Comparison of ENCODE assay signal across 8 cellular contexts in genomic region chr15:84570164-84570692, GRCh38. TPM values are rescaled to one million over a fixed set of nuclear protein-coding genes. Genes with fewer than 3 reads are reported as not detected.
DNase-seq lines count a peak whose midpoint lies in the region; ATAC-seq and TF ChIP-seq lines count a peak whose summit lies in the region.

No MANE protein-coding gene starts in this region.

- H3K36me3 ChIP-seq in DOHH2 (ENCODE audit: control insufficient read depth, low read length) (no peaks in the 10 kb centered on the region), colonic mucosa (no peaks in the 10 kb centered on the region), liver (ENCODE audit: control insufficient read depth in 4 of 4, insufficient read depth in 3 of 4, low read depth in 1 of 4, low read length in 3 of 4) (no peaks in the 10 kb centered on the region)

- H3F3A ChIP-seq in DOHH2 (ENCODE audit: control insufficient read depth, insufficient read depth): peaks cover 9% of the 10 kb centered on the region; the same call in 1 of the 2 replicates

- no peaks in the 10 kb centered on the region for H3K9me3 ChIP-seq in DOHH2 (ENCODE audit: control insufficient read depth, insufficient read depth, low read length)
- no peaks in the 10 kb centered on the region for H3K9me3 ChIP-seq in colonic mucosa
- H3K9me3 ChIP-seq in liver (ENCODE audit: control insufficient read depth in 4 of 4, low read length in 3 of 4): no peaks in the 10 kb centered on the region

- H3K4me1 ChIP-seq in DOHH2 (ENCODE audit: control insufficient read depth, low read length) (peaks cover 12% of the 10 kb centered on the region), colonic mucosa (no peaks in the 10 kb centered on the region), liver (ENCODE audit: control insufficient read depth in 4 of 4, insufficient read depth in 4 of 4, low read length in 3 of 4) (peaks cover 0 to 5% (median 3%) of the 10 kb centered on the region in 4 donors)

- intact Hi-C loops in colonic mucosa (cut with DNase I): no loop called here

- H3K9me2 ChIP-seq in DOHH2 (replicated peaks; ENCODE audit: control insufficient read depth, low read length): no peaks in the 10 kb centered on the region

- peak overlapping the region; percentile 73 for H3K4me2 ChIP-seq in DOHH2 (ENCODE audit: low read length)

- H3K27me3 ChIP-seq in DOHH2 (ENCODE audit: control insufficient read depth, low read length): no peaks in the 10 kb centered on the region
- no peaks in the 10 kb centered on the region for H3K27me3 ChIP-seq in colonic mucosa
- H3K27me3 ChIP-seq in liver (ENCODE audit: control insufficient read depth in 4 of 4, insufficient read depth in 4 of 4, low read length in 3 of 4): no peaks in the 10 kb centered on the region

- ATAC-seq in HG03280 (IDR thresholded peaks at IDR 0.05; ENCODE audit: unreplicated experiment): no peak

- H3K9ac ChIP-seq in colonic mucosa (ENCODE audit: low read depth in 2 of 2, low read length in 2 of 2): peak overlapping the region; percentile 77 to 87
- H3K9ac ChIP-seq in liver (ENCODE audit: low read depth in 1 of 2, low read length in 2 of 2): peak overlapping the region; percentile 65 to 86

- H3K27ac ChIP-seq in DOHH2 (ENCODE audit: low read depth, low read length) (0 out of 2 replicates have a peak overlapping the region, but pooled peaks have one; percentile 1), colonic mucosa (peak overlapping the region; percentile 86), liver (ENCODE audit: low read depth in 1 of 2, low read length in 2 of 2) (peak overlapping the region; percentile 91 to 94)

- no peaks in the 10 kb centered on the region for H4K20me1 ChIP-seq in DOHH2 (ENCODE audit: control insufficient read depth, insufficient read depth, low read depth, low read length)

- TF ChIP-seq CTCF in DOHH2 (IDR thresholded peaks at IDR 0.05; ENCODE audit: low read depth, low read length, poor library complexity, severe bottlenecking) (no peak), colonic mucosa (IDR thresholded peaks at IDR 0.05) (no peak), liver (IDR thresholded peaks at IDR 0.05; ENCODE audit: low read depth, low read length, missing input control) (no peak)

- TF ChIP-seq RAD21 in liver (IDR thresholded peaks at IDR 0.05): no peak

- no peaks in the 10 kb centered on the region for H3K79me2 ChIP-seq in DOHH2 (ENCODE audit: control insufficient read depth, low read length)

- DNase-seq in HUDEP-2 (lab: John Stamatoyannopoulos, UW; ENCODE audit: unreplicated experiment in 76 of 76): peak in 57 of 76 experiments; percentile 1 to 70 (median 37)
- peak; percentile 15 to 31 for DNase-seq in activated CD4-positive, alpha-beta T cell treated with anti-CD3 and anti-CD28 coated beads for 24 hours (ENCODE audit: low read depth in 2 of 2)
- peak; percentile 79 for DNase-seq in colonic mucosa
- peak; percentile 31 to 40 for DNase-seq in stimulated activated CD4-positive, alpha-beta T cell treated with anti-CD3 and anti-CD28 coated beads, Interleukin-4, amount 100 ng/mL, for 48 hours (ENCODE audit: low read depth in 2 of 2)
- no peak for DNase-seq in HPDE6-E6E7 (ENCODE audit: extremely low spot score)

- H3K4me3 ChIP-seq in DOHH2 (ENCODE audit: low read length) (peak overlapping the region; percentile 74), colonic mucosa (peak overlapping the region; percentile 77), liver (ENCODE audit: low read depth in 1 of 3, low read length in 3 of 3) (peak overlapping the region; percentile 73 to 86 (median 77))

- WGBS in liver: under 1% methylated on average over 48 of the region's 48 CpGs

TF ChIP-seq in liver, 16 proteins besides CTCF, POLR2A, EP300 and RAD21:
- TF ChIP-seq HNF4A (conservative IDR thresholded peaks at IDR 0.05): no peak
- TF ChIP-seq RXRA (IDR thresholded peaks at IDR 0.05): no peak
- TF ChIP-seq FOXA2 (IDR thresholded peaks at IDR 0.05): no peak
- no peak for TF ChIP-seq YY1 (IDR thresholded peaks at IDR 0.05)
- no peak for TF ChIP-seq EGR1 (IDR thresholded peaks at IDR 0.05; ENCODE audit: low read depth in 2 of 2)
- TF ChIP-seq FOXA1 (IDR thresholded peaks at IDR 0.05): no peak
- TF ChIP-seq TAF1 (conservative IDR thresholded peaks at IDR 0.05): no peak
- TF ChIP-seq SP1 (IDR thresholded peaks at IDR 0.05): no peak
- TF ChIP-seq MAX (IDR thresholded peaks at IDR 0.05): no peak
- no peak for TF ChIP-seq GABPA (IDR thresholded peaks at IDR 0.05 in 1 of 2, conservative IDR thresholded peaks at IDR 0.05 in 1 of 2)
- no peak for TF ChIP-seq REST (IDR thresholded peaks at IDR 0.05)
- no peak for TF ChIP-seq HNF4G (IDR thresholded peaks at IDR 0.05)
- TF ChIP-seq NR2F2 (IDR thresholded peaks at IDR 0.05): no peak
- no peak for TF ChIP-seq JUND (IDR thresholded peaks at IDR 0.05)
- TF ChIP-seq ATF3 (IDR thresholded peaks at IDR 0.05): no peak
- no peak for TF ChIP-seq ZBTB33 (IDR thresholded peaks at IDR 0.05)

RNA-seq across cellular contexts. Expression of gene ZSCAN2, which starts 30.6 kb away (rescaled TPM):
- 1 to 10 TPM; 6.3 to 6.4 TPM for total RNA-seq in colonic mucosa
- total RNA-seq in liver: 10 to 100 TPM in 1 of 2 donors, 1 to 10 TPM in 1; 6.9 to 11.0 TPM
- polyA plus RNA-seq in liver: 1 to 10 TPM; 5.4 to 9.0 TPM

Comparison
In these comparisons a context has a peak if more than half of its experiments do, and no peak if none do; other contexts are left out.
1. H3K27ac ChIP-seq: peak in every context shown above with its lines; median percentile 92 in liver; 86 in colonic mucosa; 1 in DOHH2.